ENCODE assay signal across 16 cellular contexts in the genomic region with DNA sequence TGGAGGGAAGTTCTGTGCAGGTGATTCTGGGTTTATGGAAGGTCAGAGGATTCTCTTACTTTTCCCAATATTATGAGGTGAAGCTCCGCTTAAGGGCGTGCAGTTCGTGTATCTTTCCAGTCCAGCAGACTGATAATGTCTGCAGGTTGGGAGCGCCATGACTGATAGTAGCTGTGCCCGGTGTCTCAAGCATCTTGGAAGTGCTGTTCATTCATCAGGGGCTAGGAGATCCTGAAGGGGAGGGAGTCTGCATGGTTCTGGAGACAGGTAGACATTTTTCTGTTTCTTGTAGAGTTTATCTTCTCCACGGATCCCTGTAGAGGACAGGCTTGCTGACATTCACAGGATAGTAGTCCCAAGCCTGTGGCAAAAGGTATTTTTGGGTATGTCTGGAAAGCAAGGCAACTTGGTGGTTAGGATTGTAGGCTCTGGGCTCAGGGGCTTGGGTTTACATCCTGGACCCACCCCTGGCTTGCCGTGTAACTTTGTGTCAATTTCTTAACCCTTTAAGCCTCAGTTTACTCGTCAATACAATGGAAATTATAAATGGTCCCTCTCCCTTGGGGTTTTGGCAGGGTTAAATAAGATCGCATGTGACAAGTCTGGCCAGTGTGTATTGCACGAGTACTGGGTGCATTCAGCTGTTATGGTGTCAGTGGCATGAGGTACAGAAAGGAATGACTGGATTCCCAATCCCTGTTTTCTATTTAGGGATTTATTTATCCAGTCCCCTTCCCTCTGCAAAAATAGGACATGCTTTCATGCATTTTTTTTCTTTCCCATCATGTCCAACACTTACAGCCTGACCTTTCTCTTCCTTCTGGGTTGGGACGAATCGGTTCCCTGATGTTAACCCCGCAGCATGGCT. TPM values are rescaled to one million over a fixed set of nuclear protein-coding genes. Genes with fewer than 3 reads are reported as not detected.
DNase-seq lines count a peak whose midpoint lies in the region; ATAC-seq, FAIRE-seq and TF ChIP-seq lines count a peak whose summit lies in the region.
"Had no signal": no experiment of that assay in that cellular context is flagged by ENCODE, and none has a peak within 500 bp of the region (broad histone marks: within the 10 kb centered on the region; RNA-seq: fewer than 3 reads in every experiment).

No MANE protein-coding gene starts in this region.

- FAIRE-seq in small intestine (lab: Jason Lieb, UNC) = no peak
- FAIRE-seq: astrocyte had no signal

- no peaks in the 10 kb centered on the region for H3K9me2 ChIP-seq in GM23338 (ENCODE audit: insufficient read depth)

- 44 to 57% methylated on average over 13 of the region's 13 CpGs for WGBS in esophagus, 2 donors
- 73 to 77% (median 73%) methylated on average over 13 of the region's 13 CpGs for WGBS in small intestine, 3 donors

- no peak for DNase-seq in GM23338 (ENCODE audit: low spot score)
- DNase-seq in substantia nigra (lab: John Stamatoyannopoulos, UW) = peak in 1 of 49 donors; percentile 22
- DNase-seq in small intestine = no peak
- DNase-seq in activated naive CD8-positive, alpha-beta T cell treated with anti-CD3 and anti-CD28 coated beads for 36 hours = no peak
- DNase-seq in NOMO-1 treated with DMSO at 0.1 percent for 48 hours (lab: John Stamatoyannopoulos, UW; ENCODE audit: unreplicated experiment) = no peak
- DNase-seq: activated CD4-positive, alpha-beta T cell treated with anti-CD3 and anti-CD28 coated beads for 4 hours; activated T-cell treated with anti-CD3 and anti-CD28 coated beads, Interleukin-2, amount 50 U/mL, for 48 hours; NCI-H1930; RPMI8226; stimulated activated naive CD8-positive, alpha-beta T cell treated with anti-CD3 and anti-CD28 coated beads, Interleukin-15, Interleukin-2, amounts not matched to agents 100 U/mL and 50 U/mL, for 24 hours had no signal

- peak overlapping the region; percentile 12 for H3K9ac ChIP-seq in muscle layer of colon (ENCODE audit: low read length)

- ATAC-seq in GM23338 (no peak), HG03432 (IDR thresholded peaks at IDR 0.05; ENCODE audit: unreplicated experiment) (no peak)
- ATAC-seq: stimulated activated naive CD8-positive, alpha-beta T cell treated with anti-CD3 and anti-CD28 coated beads, Interleukin-15, Interleukin-2, amounts not matched to agents 100 U/mL and 50 U/mL, for 24 hours had no signal

- no peak overlapping the region for H3K27ac Mint-ChIP-seq in GM23338
- no peak overlapping the region for H3K27ac Mint-ChIP-seq in activated naive CD8-positive, alpha-beta T cell treated with anti-CD3 and anti-CD28 coated beads for 36 hours
- H3K27ac Mint-ChIP-seq: T-helper 1 cell treated with Interleukin-12 subunit alpha and Interleukin-12 subunit beta and Interleukin-4 antibody, amounts not matched to agents 30 μg/mL and 1 μg/mL, for 36 hours had no signal

- H3K27ac ChIP-seq in GM23338 (ENCODE audit: low read depth) (no peak overlapping the region), esophagus (ENCODE audit: low read depth in 2 of 2, low read length in 1 of 2) (peak overlapping the region; percentile 76 to 91), muscle layer of colon (ENCODE audit: low read depth, low read length) (peak overlapping the region; percentile 64), substantia nigra (ENCODE audit: low read depth, low read length, poor library complexity, severe bottlenecking) (peak overlapping the region; percentile 56), small intestine (ENCODE audit: low read depth in 1 of 2, low read length in 1 of 2) (no peak overlapping the region)

- H3K4me2 ChIP-seq in GM23338 = no peak overlapping the region

- no peak for TF ChIP-seq CTCF in GM23338 (conservative IDR thresholded peaks at IDR 0.05; ENCODE audit: low read depth in 2 of 2)

- H3K27me3 ChIP-seq in GM23338 (ENCODE audit: insufficient read depth) (0 out of 2 replicates have a peak, but pooled peaks cover 5% of the 10 kb centered on the region), esophagus (ENCODE audit: control insufficient read depth in 1 of 2, insufficient read depth in 2 of 2, low read length in 2 of 2) (no peaks in the 10 kb centered on the region), muscle layer of colon (ENCODE audit: control insufficient read depth in 1 of 2, insufficient read depth in 2 of 2, low read length in 2 of 2) (no peaks in the 10 kb centered on the region), small intestine (ENCODE audit: control insufficient read depth in 2 of 2, insufficient read depth in 2 of 2, low read length in 2 of 2) (peaks cover 0 to 3% of the 10 kb centered on the region in 2 donors)

- H3K4me1 ChIP-seq in GM23338 (ENCODE audit: insufficient read depth) = no peaks in the 10 kb centered on the region
- peaks cover 4 to 6% of the 10 kb centered on the region in 2 donors for H3K4me1 ChIP-seq in esophagus (ENCODE audit: control insufficient read depth in 2 of 2, insufficient read depth in 2 of 2, low read length in 1 of 2)
- peaks cover 89% of the 10 kb centered on the region for H3K4me1 ChIP-seq in muscle layer of colon (ENCODE audit: insufficient read depth, low read length)
- H3K4me1 ChIP-seq in small intestine (ENCODE audit: control insufficient read depth in 2 of 2, insufficient read depth in 1 of 2, low read depth in 1 of 2, low read length in 1 of 2) = peaks cover 0 to 2% of the 10 kb centered on the region in 2 donors

- no peaks in the 10 kb centered on the region for H3K79me2 ChIP-seq in GM23338 (replicated peaks; ENCODE audit: insufficient read depth)

- no peaks in the 10 kb centered on the region for H3K9me3 ChIP-seq in esophagus (ENCODE audit: control insufficient read depth in 2 of 2, insufficient read depth in 1 of 2, low read depth in 1 of 2, low read length in 1 of 2)
- H3K9me3 ChIP-seq in muscle layer of colon (ENCODE audit: low read length) = no peaks in the 10 kb centered on the region
- H3K9me3 ChIP-seq in small intestine (ENCODE audit: control insufficient read depth, low read depth) = no peaks in the 10 kb centered on the region
- H3K9me3 ChIP-seq: mucosa of descending colon had no signal

- H3K4me3 ChIP-seq in GM23338 (no peak overlapping the region), esophagus (ENCODE audit: low read depth in 1 of 2, low read length in 2 of 2) (no peak overlapping the region), muscle layer of colon (ENCODE audit: low read depth in 1 of 2, low read length in 2 of 2) (peak overlapping the region in 1 of 2 donors; percentile 20), small intestine (ENCODE audit: low read depth in 1 of 2, low read length in 2 of 2) (no peak overlapping the region)
- H3K4me3 ChIP-seq: mucosa of descending colon had no signal

- no peaks in the 10 kb centered on the region for H3K9me3 Mint-ChIP-seq in GM23338
- no peaks in the 10 kb centered on the region for H3K9me3 Mint-ChIP-seq in activated naive CD8-positive, alpha-beta T cell treated with anti-CD3 and anti-CD28 coated beads for 36 hours
- H3K9me3 Mint-ChIP-seq: T-helper 1 cell treated with Interleukin-12 subunit alpha and Interleukin-12 subunit beta and Interleukin-4 antibody, amounts not matched to agents 30 μg/mL and 1 μg/mL, for 36 hours had no signal

- no peaks in the 10 kb centered on the region for H3F3A ChIP-seq in GM23338 (replicated peaks; ENCODE audit: low read depth)

- H3K4me3 Mint-ChIP-seq in GM23338 = no peak overlapping the region
- H3K4me3 Mint-ChIP-seq in activated naive CD8-positive, alpha-beta T cell treated with anti-CD3 and anti-CD28 coated beads for 36 hours = no peak overlapping the region
- H3K4me3 Mint-ChIP-seq: T-helper 1 cell treated with Interleukin-12 subunit alpha and Interleukin-12 subunit beta and Interleukin-4 antibody, amounts not matched to agents 30 μg/mL and 1 μg/mL, for 36 hours had no signal

- no peaks in the 10 kb centered on the region for H4K20me1 ChIP-seq in GM23338 (replicated peaks; ENCODE audit: insufficient read depth)

- H3K36me3 ChIP-seq in GM23338 (ENCODE audit: insufficient read depth) (no peaks in the 10 kb centered on the region), esophagus (ENCODE audit: control insufficient read depth in 2 of 2, insufficient read depth in 2 of 2, low read length in 1 of 2) (peaks cover 0 to 3% of the 10 kb centered on the region in 2 donors), muscle layer of colon (ENCODE audit: insufficient read depth, low read length) (peaks cover 18% of the 10 kb centered on the region), small intestine (ENCODE audit: control insufficient read depth in 2 of 2, insufficient read depth in 2 of 2, low read length in 2 of 2) (no peaks in the 10 kb centered on the region)

- H3K36me3 Mint-ChIP-seq in GM23338 (ENCODE audit: low read depth) = no peaks in the 10 kb centered on the region
- no peaks in the 10 kb centered on the region for H3K36me3 Mint-ChIP-seq in activated naive CD8-positive, alpha-beta T cell treated with anti-CD3 and anti-CD28 coated beads for 36 hours

- H3K4me1 Mint-ChIP-seq in GM23338 = no peaks in the 10 kb centered on the region
- H3K4me1 Mint-ChIP-seq in activated naive CD8-positive, alpha-beta T cell treated with anti-CD3 and anti-CD28 coated beads for 36 hours = peaks cover 4% of the 10 kb centered on the region

- peaks cover 6% of the 10 kb centered on the region for H3K27me3 Mint-ChIP-seq in GM23338 (ENCODE audit: insufficient read depth, low read depth, poor library complexity)
- peaks cover 55% of the 10 kb centered on the region for H3K27me3 Mint-ChIP-seq in activated naive CD8-positive, alpha-beta T cell treated with anti-CD3 and anti-CD28 coated beads for 36 hours

- H2AFZ ChIP-seq in GM23338 = 0 out of 2 replicates have a peak overlapping the region, but pooled peaks have one; percentile 32

TF ChIP-seq in GM23338, 12 proteins besides CTCF, POLR2A, EP300 and RAD21 (continues in another document):
- no peak for TF ChIP-seq ZNF331 (CRISPR knock-in tag; IDR thresholded peaks at IDR 0.05; ENCODE audit: low read depth)
- TF ChIP-seq POLR2AphosphoS5 (IDR thresholded peaks at IDR 0.05; ENCODE audit: low read depth) = no peak
- no peak for TF ChIP-seq NANOG (IDR thresholded peaks at IDR 0.05; ENCODE audit: borderline replicate concordance)
- TF ChIP-seq EZH2 (IDR thresholded peaks at IDR 0.05; ENCODE audit: low read depth, unreplicated experiment) = no peak
- TF ChIP-seq STAT1 (IDR thresholded peaks at IDR 0.05; ENCODE audit: unreplicated experiment) = no peak
- TF ChIP-seq JUNB (IDR thresholded peaks at IDR 0.05; ENCODE audit: unreplicated experiment) = no peak
- no peak for TF ChIP-seq EZH2phosphoT487 (IDR thresholded peaks at IDR 0.05; ENCODE audit: unreplicated experiment)

RNA-seq across cellular contexts. Expression of gene HLF, which starts 8.2 kb away (rescaled TPM):
- 0.28 and 0.35 TPM in 2 replicates for total RNA-seq in GM23338 (2014; rRNA removed; shearing (Covaris generic))
- polyA plus RNA-seq in GM23338 (2016; fragmentation: Nextera tagmentation; extraction: Ambion mirVana) (0.07 TPM in 1 of 2 replicates, not detected in the other), esophagus (10 to 100 TPM in 1 of 2 donors, 1 to 10 TPM in 1; 6.4 to 12.7 TPM), small intestine (1 to 10 TPM in 1 of 3 donors, under 1 TPM in 2; 0.54 to 2.3 (median 0.67) TPM)
- under 1 TPM; 0.19 to 0.32 TPM for total RNA-seq in activated naive CD8-positive, alpha-beta T cell treated with anti-CD3 and anti-CD28 coated beads for 36 hours
- total RNA-seq: astrocyte had no signal

Comparison
In these comparisons a context has a peak if more than half of its experiments do, and no peak if none do; other contexts are left out.
1. H3K27ac ChIP-seq: peak in esophagus (2 of 2), muscle layer of colon (single experiment) and substantia nigra (single experiment); none in GM23338 (single experiment) and small intestine (0 of 2).